8 cellular contexts compared by ENCODE assay signal in genomic region chr2:235766206-235766794, GRCh38.
DNase-seq lines count a peak whose midpoint lies in the region; ATAC-seq and TF ChIP-seq lines count a peak whose summit lies in the region.

No MANE protein-coding gene starts in this region.

- peaks cover 2 to 5% (median 4%) of the 10 kb centered on the region in 3 donors for H3K27me3 Mint-ChIP-seq in CD14-positive monocyte (ENCODE audit: low read depth in 3 of 3)
- peaks cover 2% of the 10 kb centered on the region for H3K27me3 Mint-ChIP-seq in activated naive CD8-positive, alpha-beta T cell treated with anti-CD3 and anti-CD28 coated beads, Interleukin-2, amount 10 ng/mL, durations not matched to agents 7 days and 5 days

- no peaks in the 10 kb centered on the region for H3K9me3 ChIP-seq in Loucy (ENCODE audit: insufficient read depth, low read depth, low read length)

- DNase-seq in CD14-positive monocyte (ENCODE audit: low spot score): no peak
- DNase-seq in RKO (ENCODE audit: low spot score): peak; percentile 72
- no peak for DNase-seq in activated naive CD8-positive, alpha-beta T cell treated with anti-CD3 and anti-CD28 coated beads, Interleukin-2, amount 10 ng/mL, durations not matched to agents 7 days and 5 days
- DNase-seq in left cardiac atrium: peak; percentile 55
- DNase-seq in pulmonary artery endothelial cell (ENCODE audit: low read depth, low spot score): peak; percentile 44

- POLR2A ChIA-PET in activated naive CD8-positive, alpha-beta T cell treated with anti-CD3 and anti-CD28 coated beads, Interleukin-2, amount 10 ng/mL, durations not matched to agents 7 days and 5 days (lab: Charles Lee): no interaction called here

- H3K9ac ChIP-seq in Loucy (ENCODE audit: low read depth, low read length, poor library complexity, severe bottlenecking): no peak overlapping the region

- no peaks in the 10 kb centered on the region for H3F3A ChIP-seq in Loucy (ENCODE audit: low read depth)

- H3K27me3 ChIP-seq in Loucy (ENCODE audit: insufficient read depth, low read length, poor library complexity, severe bottlenecking): no peaks in the 10 kb centered on the region

- peaks cover 3% of the 10 kb centered on the region; the same call in 1 of the 2 replicates for H3K36me3 ChIP-seq in Loucy (ENCODE audit: insufficient read depth, low read length)

- no peaks in the 10 kb centered on the region for H3K9me2 ChIP-seq in Loucy (replicated peaks; ENCODE audit: low read depth, low read length)

- peak; percentile 64 for ATAC-seq in GM19438 (IDR thresholded peaks at IDR 0.05; ENCODE audit: low read depth, unreplicated experiment)
- ATAC-seq in activated naive CD8-positive, alpha-beta T cell treated with anti-CD3 and anti-CD28 coated beads, Interleukin-2, amount 10 ng/mL, durations not matched to agents 7 days and 5 days (ENCODE audit: low read depth): peak; percentile 68
- ATAC-seq in left cardiac atrium: peak; percentile 92
- ATAC-seq in GM19397 (IDR thresholded peaks at IDR 0.05; ENCODE audit: unreplicated experiment): no peak

- H2AFZ ChIP-seq in Loucy (ENCODE audit: low read length): no peak overlapping the region

- H3K4me2 ChIP-seq in Loucy (ENCODE audit: low read depth, low read length, poor library complexity, severe bottlenecking): no peak overlapping the region

- H3K4me3 ChIP-seq in Loucy (ENCODE audit: low read length, poor library complexity, severe bottlenecking): no peak overlapping the region

- no peaks in the 10 kb centered on the region for H3K79me2 ChIP-seq in Loucy (ENCODE audit: insufficient read depth, low read length)

- peak; percentile 96 for TF ChIP-seq CTCF in CD14-positive monocyte (IDR thresholded peaks at IDR 0.05)
- peak; percentile 93 for TF ChIP-seq CTCF in Loucy (conservative IDR thresholded peaks at IDR 0.05; ENCODE audit: low read length)

- no peaks in the 10 kb centered on the region for H3K36me3 Mint-ChIP-seq in CD14-positive monocyte
- H3K36me3 Mint-ChIP-seq in activated naive CD8-positive, alpha-beta T cell treated with anti-CD3 and anti-CD28 coated beads, Interleukin-2, amount 10 ng/mL, durations not matched to agents 7 days and 5 days: no peaks in the 10 kb centered on the region

- H3K9me3 Mint-ChIP-seq in CD14-positive monocyte: peaks cover 0 to 2% (median 0%) of the 10 kb centered on the region in 7 donors
- no peaks in the 10 kb centered on the region for H3K9me3 Mint-ChIP-seq in activated naive CD8-positive, alpha-beta T cell treated with anti-CD3 and anti-CD28 coated beads, Interleukin-2, amount 10 ng/mL, durations not matched to agents 7 days and 5 days

- no peaks in the 10 kb centered on the region for H3K4me1 Mint-ChIP-seq in CD14-positive monocyte
- H3K4me1 Mint-ChIP-seq in activated naive CD8-positive, alpha-beta T cell treated with anti-CD3 and anti-CD28 coated beads, Interleukin-2, amount 10 ng/mL, durations not matched to agents 7 days and 5 days: no peaks in the 10 kb centered on the region

- intact Hi-C loops in CD14-positive monocyte (cut with micrococcal nuclease) (no loop called here), left cardiac atrium (cut with DNase I) (no loop called here)

- no peaks in the 10 kb centered on the region for H4K20me1 ChIP-seq in Loucy (ENCODE audit: insufficient read depth, low read length, poor library complexity, severe bottlenecking)

- peak overlapping the region in 1 of 2 donors; percentile 11 for H3K4me3 Mint-ChIP-seq in CD14-positive monocyte
- H3K4me3 Mint-ChIP-seq in activated naive CD8-positive, alpha-beta T cell treated with anti-CD3 and anti-CD28 coated beads, Interleukin-2, amount 10 ng/mL, durations not matched to agents 7 days and 5 days: no peak overlapping the region

- H3K27ac Mint-ChIP-seq in CD14-positive monocyte: no peak overlapping the region
- no peak overlapping the region for H3K27ac Mint-ChIP-seq in activated naive CD8-positive, alpha-beta T cell treated with anti-CD3 and anti-CD28 coated beads, Interleukin-2, amount 10 ng/mL, durations not matched to agents 7 days and 5 days

- no peaks in the 10 kb centered on the region for H3K4me1 ChIP-seq in Loucy (ENCODE audit: insufficient read depth, low read length, poor library complexity, severe bottlenecking)

Comparison
In these comparisons a context has a peak if more than half of its experiments do, and no peak if none do; other contexts are left out.
1. DNase-seq: peak in RKO (single experiment), left cardiac atrium (single experiment) and pulmonary artery endothelial cell (single experiment); none in CD14-positive monocyte (single experiment) and activated naive CD8-positive, alpha-beta T cell treated with anti-CD3 and anti-CD28 coated beads, Interleukin-2, amount 10 ng/mL, durations not matched to agents 7 days and 5 days (single experiment).